8 cellular contexts compared by ENCODE assay signal in genomic region chr2:71976685-71977084, GRCh38.
"Had no signal": no experiment of that assay in that cellular context is flagged by ENCODE, and none has a peak within 500 bp of the region (broad histone marks: within the 10 kb centered on the region; RNA-seq: fewer than 3 reads in every experiment).

No MANE protein-coding gene starts in this region.

- DNase-seq: GDM1, GF-D8 had no signal

- FAIRE-seq: G401.6, GM12878, GM12891, GM12892, GM18507, GM19239 had no signal

- ATAC-seq: GM12878 had no signal

- H3K4me3 ChIP-seq: GM12878 had no signal
